12 cellular contexts compared by ENCODE assay signal in the genomic region with DNA sequence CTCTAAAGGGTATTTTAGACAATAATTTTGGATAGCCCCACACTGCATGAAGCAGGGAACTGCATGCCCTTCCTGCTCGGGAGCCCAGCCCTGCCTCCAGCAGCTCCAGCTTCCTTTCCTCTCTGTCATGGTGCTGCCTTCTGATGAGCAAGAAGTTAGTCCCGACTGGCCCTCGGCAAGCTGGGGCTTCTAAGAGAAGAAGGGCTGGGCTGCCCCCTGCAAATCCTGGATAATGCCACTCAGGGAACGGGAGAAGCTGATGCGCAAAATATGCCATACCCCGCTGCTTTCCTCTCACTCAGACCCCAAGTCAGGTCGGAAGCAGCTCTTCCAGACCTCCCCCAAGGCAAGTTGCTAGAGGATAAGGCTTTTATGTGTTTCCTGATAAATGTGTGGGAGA.
DNase-seq lines count a peak whose midpoint lies in the region; ATAC-seq and TF ChIP-seq lines count a peak whose summit lies in the region.
"Had no signal": no experiment of that assay in that cellular context is flagged by ENCODE, and none has a peak within 500 bp of the region (broad histone marks: within the 10 kb centered on the region; RNA-seq: fewer than 3 reads in every experiment).

No MANE protein-coding gene starts in this region.

- peak; percentile 20 for ATAC-seq in left ventricle myocardium superior
- ATAC-seq in Right ventricle myocardium superior (ENCODE audit: poor library complexity) = no peak
- ATAC-seq in lower lobe of right lung = no peak
- no peak for ATAC-seq in upper lobe of left lung (ENCODE audit: low FRiP score in 2 of 2)

- CTCF ChIA-PET in PC-9 (lab: Charles Lee) (interaction anchor here (0.7 kb wide), 1 partner anchor 11 kb away, joined by 3 read pairs; no protein-coding TSS in a partner anchor), HEK293T (lab: Yijun Ruan, JAX) (interaction anchor here (0.6 to 1.7 kb wide), 8 partner anchors 10 to 540 kb away, joined by 3 to 6 read pairs (median 4); no protein-coding TSS in a partner anchor)

- TF ChIP-seq POLR2A in upper lobe of left lung (IDR thresholded peaks at IDR 0.05) = no peak

- peaks cover 4% of the 10 kb centered on the region for H3K9me3 Mint-ChIP-seq in activated T-cell treated with anti-CD3 and anti-CD28 coated beads, Interleukin-2, amount 50 U/mL, for 24 hours
- H3K9me3 Mint-ChIP-seq: H9 had no signal

- H3K27ac ChIP-seq in lower lobe of right lung (peak overlapping the region; percentile 69), upper lobe of left lung (peak overlapping the region in 3 of 4 donors; percentile 68 to 78 (median 70)), PC-9 (no peak overlapping the region)
- H3K27ac ChIP-seq: SK-N-MC had no signal

- H3K4me3 ChIP-seq in lower lobe of right lung = peak overlapping the region; percentile 23
- no peak overlapping the region for H3K4me3 ChIP-seq in upper lobe of left lung
- H3K4me3 ChIP-seq in PC-9 = no peak overlapping the region
- H3K4me3 ChIP-seq: SK-N-MC had no signal

- POLR2A ChIA-PET in PC-9 (lab: Charles Lee; ENCODE audit: unreplicated experiment) = no interaction called here
- POLR2A ChIA-PET in HEK293T (lab: Yijun Ruan, JAX) = no interaction called here

- no peak for TF ChIP-seq CTCF in lower lobe of right lung (IDR thresholded peaks at IDR 0.05)
- TF ChIP-seq CTCF in upper lobe of left lung (IDR thresholded peaks at IDR 0.05) = no peak
- no peak for TF ChIP-seq CTCF in GM20000 (IDR thresholded peaks at IDR 0.05; ENCODE audit: extremely low read depth, missing control alignments)
- no peak for TF ChIP-seq CTCF in PC-9 (conservative IDR thresholded peaks at IDR 0.05)

- DNase-seq in left ventricle myocardium superior = no peak
- DNase-seq in Right ventricle myocardium superior = no peak
- peak; percentile 64 for DNase-seq in activated T-cell treated with anti-CD3 and anti-CD28 coated beads, Interleukin-2, amount 50 U/mL, for 24 hours
- DNase-seq in lower lobe of right lung = no peak
- DNase-seq in upper lobe of left lung = no peak
- DNase-seq in GM20000 (ENCODE audit: low spot score) = no peak
- DNase-seq in PC-9 = no peak
- no peak for DNase-seq in HEK293T (ENCODE audit: extremely low spot score)
- DNase-seq: H9, NCI-H187 treated with DMSO at 0.1 percent for 48 hours had no signal

- H3K36me3 ChIP-seq in lower lobe of right lung (no peaks in the 10 kb centered on the region), upper lobe of left lung (no peaks in the 10 kb centered on the region), PC-9 (ENCODE audit: low read depth) (no peaks in the 10 kb centered on the region)

- WGBS in upper lobe of left lung, 2 donors = 79 to 90% methylated on average over 7 of the region's 7 CpGs

- no peaks in the 10 kb centered on the region for H3K79me2 ChIP-seq in PC-9 (ENCODE audit: low read depth)

- intact Hi-C loops in left ventricle myocardium superior (cut with micrococcal nuclease) = loop anchor here (2.0 kb wide), 1 partner anchor 340 kb away; no protein-coding TSS in a partner anchor
- intact Hi-C loops in Right ventricle myocardium superior (cut with DNase I) = loop anchor here (2.0 to 10.0 kb wide), 5 partner anchors 71 to 340 kb away; no protein-coding TSS in a partner anchor
- intact Hi-C loops in lower lobe of right lung (cut with DNase I) = loop anchor here (5.0 kb wide), 1 partner anchor 341 kb away; no protein-coding TSS in a partner anchor
- intact Hi-C loops in PC-9 (cut with micrococcal nuclease; ENCODE audit: unreplicated experiment) = loop anchor here (2.0 to 5.0 kb wide), 3 partner anchors 80 to 231 kb away; no protein-coding TSS in a partner anchor

- H3K4me1 ChIP-seq in lower lobe of right lung (peaks cover 41% of the 10 kb centered on the region), upper lobe of left lung (peaks cover 12 to 32% (median 15%) of the 10 kb centered on the region in 4 donors), PC-9 (replicated peaks; ENCODE audit: insufficient read depth) (peaks cover 18% of the 10 kb centered on the region)

- H3K4me1 Mint-ChIP-seq in activated T-cell treated with anti-CD3 and anti-CD28 coated beads, Interleukin-2, amount 50 U/mL, for 24 hours (ENCODE audit: low read depth) = peaks cover 99% of the 10 kb centered on the region

- H3K27me3 Mint-ChIP-seq in activated T-cell treated with anti-CD3 and anti-CD28 coated beads, Interleukin-2, amount 50 U/mL, for 24 hours = no peaks in the 10 kb centered on the region

- no peak overlapping the region for H2AFZ ChIP-seq in PC-9

- BruUV-seq in PC-9 (replicated peaks; lab: Mats Ljungman, UMichigan) = no TSS peak

- no peak overlapping the region for H3K4me2 ChIP-seq in PC-9

- H3K9me3 ChIP-seq in lower lobe of right lung (no peaks in the 10 kb centered on the region), upper lobe of left lung (no peaks in the 10 kb centered on the region), PC-9 (ENCODE audit: insufficient read depth, low read depth) (no peaks in the 10 kb centered on the region; the same call in 1 of the 2 replicates)
- H3K9me3 ChIP-seq: psoas muscle had no signal

- TF ChIP-seq EP300 in upper lobe of left lung (IDR thresholded peaks at IDR 0.05) = no peak

- H3K27me3 ChIP-seq in lower lobe of right lung (ENCODE audit: low read depth) (no peaks in the 10 kb centered on the region), upper lobe of left lung (no peaks in the 10 kb centered on the region), PC-9 (ENCODE audit: insufficient read depth, low read depth) (no peaks in the 10 kb centered on the region)

- H3K27ac Mint-ChIP-seq in activated T-cell treated with anti-CD3 and anti-CD28 coated beads, Interleukin-2, amount 50 U/mL, for 24 hours = peak overlapping the region; percentile 98
- H3K27ac Mint-ChIP-seq: H9 had no signal

- no peaks in the 10 kb centered on the region for H4K20me1 ChIP-seq in PC-9 (ENCODE audit: insufficient read depth)

- H3K9me2 ChIP-seq in PC-9 (ENCODE audit: insufficient read depth) = no peaks in the 10 kb centered on the region

- no peaks in the 10 kb centered on the region for H3F3A ChIP-seq in PC-9 (ENCODE audit: insufficient read depth, low read depth)

- peak overlapping the region; percentile 81 for H3K4me3 Mint-ChIP-seq in activated T-cell treated with anti-CD3 and anti-CD28 coated beads, Interleukin-2, amount 50 U/mL, for 24 hours
- H3K4me3 Mint-ChIP-seq: H9 had no signal

- peaks cover 34% of the 10 kb centered on the region for H3K36me3 Mint-ChIP-seq in activated T-cell treated with anti-CD3 and anti-CD28 coated beads, Interleukin-2, amount 50 U/mL, for 24 hours (ENCODE audit: low read depth)

TF ChIP-seq in HEK293T, 16 proteins besides CTCF, POLR2A, EP300 and RAD21:
- TF ChIP-seq ELF4 (IDR thresholded peaks at IDR 0.05) (no peak), FOXK2 (IDR thresholded peaks at IDR 0.05) (no peak), SUZ12 (IDR thresholded peaks at IDR 0.05) (no peak), SP1 (IDR thresholded peaks at IDR 0.05) (no peak), FOXA1 (IDR thresholded peaks at IDR 0.05) (no peak)
- TF ChIP-seq, protein P1, sequence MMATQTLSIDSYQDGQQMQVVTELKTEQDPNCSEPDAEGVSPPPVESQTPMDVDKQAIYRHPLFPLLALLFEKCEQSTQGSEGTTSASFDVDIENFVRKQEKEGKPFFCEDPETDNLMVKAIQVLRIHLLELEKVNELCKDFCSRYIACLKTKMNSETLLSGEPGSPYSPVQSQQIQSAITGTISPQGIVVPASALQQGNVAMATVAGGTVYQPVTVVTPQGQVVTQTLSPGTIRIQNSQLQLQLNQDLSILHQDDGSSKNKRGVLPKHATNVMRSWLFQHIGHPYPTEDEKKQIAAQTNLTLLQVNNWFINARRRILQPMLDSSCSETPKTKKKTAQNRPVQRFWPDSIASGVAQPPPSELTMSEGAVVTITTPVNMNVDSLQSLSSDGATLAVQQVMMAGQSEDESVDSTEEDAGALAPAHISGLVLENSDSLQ (IDR thresholded peaks at IDR 0.05) = no peak
